ENCODE assay signal across 28 cellular contexts in the genomic region with DNA sequence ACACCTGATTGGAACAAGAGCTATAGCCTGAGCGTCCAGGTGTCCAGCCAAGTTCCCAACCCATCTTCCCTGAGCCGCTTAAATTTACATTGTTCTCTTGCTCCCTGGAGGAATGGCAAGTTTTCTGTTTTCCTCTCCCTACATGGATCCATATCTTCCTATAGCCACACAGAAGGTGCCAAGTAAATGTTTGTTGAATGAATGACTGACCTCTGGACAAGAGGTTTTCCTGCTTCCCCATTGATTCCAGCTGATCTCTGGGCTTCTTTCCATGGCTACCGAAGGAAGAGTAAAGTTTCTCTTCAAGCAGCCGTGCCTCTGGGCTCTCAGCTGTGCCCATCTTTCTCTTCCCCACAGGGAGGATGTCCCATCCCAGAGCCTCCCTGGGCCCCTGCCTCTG.
A peak's percentile ranks its signal among the peaks of the same experiment; 100 is the strongest.
DNase-seq lines count a peak whose midpoint lies in the region; ATAC-seq and TF ChIP-seq lines count a peak whose summit lies in the region.
"Had no signal": no experiment of that assay in that cellular context is flagged by ENCODE, and none has a peak within 500 bp of the region (broad histone marks: within the 10 kb centered on the region; RNA-seq: fewer than 3 reads in every experiment).

No MANE protein-coding gene starts in this region.

- H3K9me3 ChIP-seq in left ventricle myocardium inferior (replicated peaks) = no peaks in the 10 kb centered on the region
- H3K9me3 ChIP-seq in ascending aorta = no peaks in the 10 kb centered on the region
- no peaks in the 10 kb centered on the region for H3K9me3 ChIP-seq in neuronal stem cell (replicated peaks in 1 of 2; ENCODE audit: control insufficient read depth in 2 of 2, insufficient read depth in 1 of 2, low read depth in 1 of 2, low read length in 2 of 2)
- no peaks in the 10 kb centered on the region for H3K9me3 ChIP-seq in uterus
- H3K9me3 ChIP-seq: tibial nerve had no signal

- H3K27me3 ChIP-seq in left ventricle myocardium inferior (ENCODE audit: low read depth) (no peaks in the 10 kb centered on the region), ascending aorta (no peaks in the 10 kb centered on the region), neuronal stem cell (ENCODE audit: control insufficient read depth in 3 of 3, insufficient read depth in 3 of 3, low read depth in 1 of 3, low read length in 3 of 3) (peaks cover 0 to 4% (median 0%) of the 10 kb centered on the region in 3 experiments), uterus (no peaks in the 10 kb centered on the region)
- H3K27me3 ChIP-seq: foreskin keratinocyte, tibial nerve had no signal

- H2BK120ac ChIP-seq in neuronal stem cell (ENCODE audit: low read depth, low read length) = no peak overlapping the region

- no peak overlapping the region for H4K91ac ChIP-seq in neuronal stem cell (ENCODE audit: low read depth, low read length, poor library complexity)

- no peak for TF ChIP-seq CTCF in left ventricle myocardium inferior (IDR thresholded peaks at IDR 0.05; ENCODE audit: borderline replicate concordance)
- no peak for TF ChIP-seq CTCF in ascending aorta (IDR thresholded peaks at IDR 0.05)
- TF ChIP-seq CTCF in uterus (IDR thresholded peaks at IDR 0.05) = no peak

- H3K4me1 ChIP-seq in left ventricle myocardium inferior (peaks cover 66% of the 10 kb centered on the region), ascending aorta (peaks cover 31 to 78% of the 10 kb centered on the region in 2 donors), neuronal stem cell (ENCODE audit: control insufficient read depth in 2 of 2, insufficient read depth in 1 of 2, low read depth in 1 of 2, low read length in 2 of 2) (peaks cover 9 to 16% of the 10 kb centered on the region in 2 donors), uterus (peaks cover 3 to 20% of the 10 kb centered on the region in 2 donors)

- WGBS in neuronal stem cell (ENCODE audit: extremely low coverage in 2 of 2, insufficient read length in 2 of 2, insufficient replicate concordance in 1 of 2), 2 donors = no CpG with 5 or more reads among the region's 4 CpGs

- TF ChIP-seq POLR2A in uterus (IDR thresholded peaks at IDR 0.05) = no peak

- H4K8ac ChIP-seq in neuronal stem cell (ENCODE audit: low read depth, low read length) = no peak overlapping the region

- no peak overlapping the region for H2BK5ac ChIP-seq in neuronal stem cell (ENCODE audit: low read length)

- H3K36me3 ChIP-seq in left ventricle myocardium inferior (peaks cover 33% of the 10 kb centered on the region), ascending aorta (peaks cover 82% of the 10 kb centered on the region in 2 donors), neuronal stem cell (replicated peaks in 1 of 2; ENCODE audit: control insufficient read depth in 2 of 2, insufficient read depth in 2 of 2, low read length in 2 of 2) (no peaks in the 10 kb centered on the region), uterus (no peaks in the 10 kb centered on the region)

- H3K23ac ChIP-seq in neuronal stem cell (ENCODE audit: low read depth, low read length, poor library complexity) = no peak overlapping the region

- no peak overlapping the region for H3K4me3 ChIP-seq in left ventricle myocardium inferior
- no peak overlapping the region for H3K4me3 ChIP-seq in ascending aorta
- H3K4me3 ChIP-seq in neuronal stem cell (ENCODE audit: low read length in 2 of 2) = no peak overlapping the region
- no peak overlapping the region for H3K4me3 ChIP-seq in uterus
- H3K4me3 ChIP-seq: K562, skin epidermis, tibial nerve had no signal

- H2BK15ac ChIP-seq in neuronal stem cell (ENCODE audit: low read length) = no peak overlapping the region

- no peak overlapping the region for H2BK12ac ChIP-seq in neuronal stem cell (ENCODE audit: low read length)

- no peaks in the 10 kb centered on the region for H3K79me1 ChIP-seq in neuronal stem cell (ENCODE audit: low read depth, low read length)

- H3K9ac ChIP-seq in neuronal stem cell (ENCODE audit: low read depth, low read length, poor library complexity) = no peak overlapping the region

- DNase-seq in left ventricle myocardium inferior (no peak), Right ventricle myocardium superior (no peak), ascending aorta (ENCODE audit: low spot score in 2 of 2) (no peak), neuronal stem cell (ENCODE audit: low spot score) (no peak), uterus (no peak), OCI-M2 (lab: John Stamatoyannopoulos, UW; ENCODE audit: unreplicated experiment) (no peak), NCI-H146 treated with DMSO at 0.1 percent for 48 hours (lab: John Stamatoyannopoulos, UW; ENCODE audit: unreplicated experiment) (no peak), SK-N-DZ (ENCODE audit: low spot score) (no peak)
- DNase-seq: activated CD8-positive, alpha-beta memory T cell treated with anti-CD3 and anti-CD28 coated beads for 24 hours; activated naive CD4-positive, alpha-beta T cell treated with anti-CD3 and anti-CD28 coated beads, Interleukin-2, amount 10 ng/mL, durations not matched to agents 7 days and 5 days; activated T-cell treated with anti-CD3 and anti-CD28 coated beads, Interleukin-2, amount 50 U/mL, for 4 hours; aorta; C1 segment of cervical spinal cord; cerebellar nuclear complex; DMS 273 treated with DMSO at 0.1 percent for 48 hours; foreskin keratinocyte; HCEC 1CT; hippocampal formation; NCI-H146; NCI-H2171; NCI-H526; nephron progenitor cell; stimulated activated CD4-positive, alpha-beta T cell treated with anti-CD3 and anti-CD28 coated beads, Interleukin-2, amount 100 ng/mL, for 24 hours had no signal

- no peak overlapping the region for H2AFZ ChIP-seq in neuronal stem cell (ENCODE audit: low read length)

- no peak overlapping the region for H3K4ac ChIP-seq in neuronal stem cell (ENCODE audit: low read length)

- no peak overlapping the region for H3K18ac ChIP-seq in neuronal stem cell (ENCODE audit: low read length)

- H3K14ac ChIP-seq in neuronal stem cell (ENCODE audit: low read length) = no peak overlapping the region

- peak overlapping the region; percentile 39 for H2AK5ac ChIP-seq in neuronal stem cell (ENCODE audit: low read depth, low read length)

- peak overlapping the region; percentile 62 for H3K27ac ChIP-seq in left ventricle myocardium inferior (replicated peaks)
- H3K27ac ChIP-seq in ascending aorta = peak overlapping the region; percentile 94 to 98
- no peak overlapping the region for H3K27ac ChIP-seq in neuronal stem cell (replicated peaks; ENCODE audit: low read length)
- H3K27ac ChIP-seq in uterus = peak overlapping the region; percentile 74 to 84
- H3K27ac ChIP-seq: foreskin keratinocyte had no signal

- no peak for ATAC-seq in Right ventricle myocardium superior (ENCODE audit: poor library complexity)
- ATAC-seq: activated CD4-positive, CD25-positive, alpha-beta regulatory T cell treated with anti-CD3 and anti-CD28 coated beads, Interleukin-2, amount 50 U/mL, for 24 hours; activated T-cell treated with anti-CD3 and anti-CD28 coated beads, Interleukin-2, amount 50 U/mL, for 4 hours; foreskin keratinocyte; K562; stimulated activated memory B cell treated with anti-CD40 and anti-IgM and Interleukin-4, amounts not matched to agents 10 μg/mL and 1 μg/mL and 100 μg/mL, for 72 hours had no signal

- no peak overlapping the region for H3K4me2 ChIP-seq in neuronal stem cell (ENCODE audit: insufficient read depth, low read length, poor library complexity, severe bottlenecking)

- intact Hi-C loops in left ventricle myocardium inferior (cut with micrococcal nuclease) = no loop called here
- intact Hi-C loops in Right ventricle myocardium superior (cut with DNase I) = no loop called here
- intact Hi-C loops in ascending aorta (cut with DNase I) = no loop called here
- intact Hi-C loops in uterus (cut with DNase I; ENCODE audit: low total_unique reads) = no loop called here
